27 cellular contexts compared by ENCODE assay signal in genomic region chr16:7997966-7998365, GRCh38.
"Had no signal": no experiment of that assay in that cellular context is flagged by ENCODE, and none has a peak within 500 bp of the region (broad histone marks: within the 10 kb centered on the region; RNA-seq: fewer than 3 reads in every experiment).

No MANE protein-coding gene starts in this region.

- H3K9me3 ChIP-seq: neutrophil, pancreas, prostate gland, right lobe of liver, sigmoid colon, thoracic aorta, thyroid gland, upper lobe of right lung, uterus had no signal

- H3K27me3 ChIP-seq: neutrophil, pancreas, right lobe of liver, sigmoid colon, stomach, thyroid gland, tibial nerve, upper lobe of right lung, uterus had no signal

- H3K4me1 Mint-ChIP-seq: naive thymus-derived CD8-positive, alpha-beta T cell; nephron progenitor cell; stimulated activated effector memory CD8-positive, alpha-beta T cell treated with anti-CD3 and anti-CD28 coated beads, Interleukin-12 subunit alpha, Interleukin-12 subunit beta, amount 100 ng/mL, for 72 hours; stimulated activated naive B cell treated with anti-CD40 and anti-IgM and Interleukin-4, amounts not matched to agents 10 μg/mL and 1 μg/mL and 100 μg/mL, for 72 hours had no signal

- ATAC-seq: naive thymus-derived CD8-positive, alpha-beta T cell; natural killer cell treated with Interleukin-12 subunit alpha and Interleukin-12 subunit beta and Interleukin-15 and Interleukin-18, amount 100 ng/mL, for 72 hours; pancreas; right cardiac atrium; right lobe of liver; stimulated activated effector memory CD8-positive, alpha-beta T cell treated with anti-CD3 and anti-CD28 coated beads, Interleukin-12 subunit alpha, Interleukin-12 subunit beta, amount 100 ng/mL, for 72 hours; stimulated activated naive B cell treated with anti-CD40 and anti-IgM and Interleukin-4, amounts not matched to agents 10 μg/mL and 1 μg/mL and 100 μg/mL, for 72 hours; upper lobe of right lung had no signal

- H3K27me3 Mint-ChIP-seq: natural killer cell treated with Interleukin-12 subunit alpha and Interleukin-12 subunit beta and Interleukin-15 and Interleukin-18, amount 100 ng/mL, for 72 hours; stimulated activated naive B cell treated with anti-CD40 and anti-IgM and Interleukin-4, amounts not matched to agents 10 μg/mL and 1 μg/mL and 100 μg/mL, for 72 hours; stimulated activated naive CD8-positive, alpha-beta T cell treated with anti-CD3 and anti-CD28 coated beads, Interleukin-15, Interleukin-2, amounts not matched to agents 100 ng/mL and 50 ng/mL, for 24 hours had no signal

- H3K36me3 ChIP-seq: neutrophil, pancreas, prostate gland, right lobe of liver, sigmoid colon, stomach, thoracic aorta, thyroid gland, tibial nerve, upper lobe of right lung, uterus had no signal

- H3K4me3 Mint-ChIP-seq: naive thymus-derived CD8-positive, alpha-beta T cell; natural killer cell treated with Interleukin-12 subunit alpha and Interleukin-12 subunit beta and Interleukin-15 and Interleukin-18, amount 100 ng/mL, for 72 hours; nephron progenitor cell; neural crest cell; stimulated activated effector memory CD8-positive, alpha-beta T cell treated with anti-CD3 and anti-CD28 coated beads, Interleukin-12 subunit alpha, Interleukin-12 subunit beta, amount 100 ng/mL, for 72 hours; stimulated activated naive B cell treated with anti-CD40 and anti-IgM and Interleukin-4, amounts not matched to agents 10 μg/mL and 1 μg/mL and 100 μg/mL, for 72 hours; stimulated activated naive CD8-positive, alpha-beta T cell treated with anti-CD3 and anti-CD28 coated beads, Interleukin-15, Interleukin-2, amounts not matched to agents 100 ng/mL and 50 ng/mL, for 24 hours; type B pancreatic cell had no signal

- H3K4me1 ChIP-seq: pancreas, prostate gland, right lobe of liver, sigmoid colon, stomach, thyroid gland, tibial nerve, upper lobe of right lung, uterus had no signal

- DNase-seq: naive thymus-derived CD8-positive, alpha-beta T cell; nephron progenitor cell; nucleus accumbens; pancreas; right cardiac atrium; right lobe of liver; sigmoid colon; small intestine; stimulated activated CD4-positive, alpha-beta T cell treated with anti-CD3 and anti-CD28 coated beads, Interleukin-15, amount 100 ng/mL, for 24 hours; stimulated activated CD4-positive, alpha-beta T cell treated with anti-CD3 and anti-CD28 coated beads, Interleukin-2, amount 100 ng/mL, for 24 hours; stimulated activated CD4-positive, alpha-beta T cell treated with anti-CD3 and anti-CD28 coated beads, Interleukin-2, amount 100 ng/mL, for 48 hours; stimulated activated CD4-positive, alpha-beta T cell treated with anti-CD3 and anti-CD28 coated beads, Interleukin-4, amount 100 ng/mL, for 24 hours; stimulated activated naive B cell treated with anti-CD40 and anti-IgM and Interleukin-4, amounts not matched to agents 10 μg/mL and 1 μg/mL and 100 μg/mL, for 72 hours; stimulated activated naive CD4-positive, alpha-beta T cell treated with Interleukin-2 at 50 U/mL for 16 hours; stomach; thyroid gland; upper lobe of right lung; uterus had no signal

- H3K27ac Mint-ChIP-seq: naive thymus-derived CD8-positive, alpha-beta T cell; natural killer cell treated with Interleukin-12 subunit alpha and Interleukin-12 subunit beta and Interleukin-15 and Interleukin-18, amount 100 ng/mL, for 72 hours; nephron progenitor cell; stimulated activated effector memory CD8-positive, alpha-beta T cell treated with anti-CD3 and anti-CD28 coated beads, Interleukin-12 subunit alpha, Interleukin-12 subunit beta, amount 100 ng/mL, for 72 hours; stimulated activated naive B cell treated with anti-CD40 and anti-IgM and Interleukin-4, amounts not matched to agents 10 μg/mL and 1 μg/mL and 100 μg/mL, for 72 hours; stimulated activated naive CD8-positive, alpha-beta T cell treated with anti-CD3 and anti-CD28 coated beads, Interleukin-15, Interleukin-2, amounts not matched to agents 100 ng/mL and 50 ng/mL, for 24 hours; type B pancreatic cell had no signal

- H3K27ac ChIP-seq: neutrophil, pancreas, prostate gland, right lobe of liver, sigmoid colon, stomach, thoracic aorta, thyroid gland, tibial nerve, upper lobe of right lung, uterus had no signal

- H3K36me3 Mint-ChIP-seq: natural killer cell treated with Interleukin-12 subunit alpha and Interleukin-12 subunit beta and Interleukin-15 and Interleukin-18, amount 100 ng/mL, for 72 hours; stimulated activated naive B cell treated with anti-CD40 and anti-IgM and Interleukin-4, amounts not matched to agents 10 μg/mL and 1 μg/mL and 100 μg/mL, for 72 hours; type B pancreatic cell had no signal

- H3K9me3 Mint-ChIP-seq: type B pancreatic cell had no signal

- H3K4me3 ChIP-seq: pancreas, prostate gland, right lobe of liver, sigmoid colon, stomach, thoracic aorta, thyroid gland, tibial nerve, upper lobe of right lung, uterus had no signal
